Comparison of ENCODE assay signal across 17 cellular contexts in the genomic region with DNA sequence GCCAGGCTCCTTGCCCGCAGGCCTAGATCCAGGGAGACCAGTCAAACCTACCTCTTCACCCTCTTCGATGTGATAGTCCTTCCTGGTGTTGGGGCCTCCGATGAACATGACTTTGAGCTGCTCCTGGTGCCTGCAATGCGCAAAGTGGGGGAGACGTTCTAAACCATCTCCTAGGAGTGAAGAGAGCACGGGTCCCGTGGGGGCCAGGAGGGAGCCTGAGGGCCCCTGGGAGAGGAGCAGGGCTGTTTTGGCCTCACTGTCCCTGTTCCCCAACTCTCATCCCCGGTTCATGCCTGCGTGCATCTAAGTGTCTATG. TPM values are rescaled to one million over a fixed set of nuclear protein-coding genes. Genes with fewer than 3 reads are reported as not detected.
DNase-seq lines count a peak whose midpoint lies in the region; TF ChIP-seq lines count a peak whose summit lies in the region.
"Had no signal": no experiment of that assay in that cellular context is flagged by ENCODE, and none has a peak within 500 bp of the region (broad histone marks: within the 10 kb centered on the region; RNA-seq: fewer than 3 reads in every experiment).

No MANE protein-coding gene starts in this region.

- H3K27ac ChIP-seq in liver (ENCODE audit: low read depth in 1 of 2, low read length in 2 of 2) = peak overlapping the region; percentile 64 to 82
- H3K27ac ChIP-seq in neural progenitor cell = no peak overlapping the region
- H3K27ac ChIP-seq in CD4-positive, alpha-beta memory T cell (ENCODE audit: low read depth, low read length) = no peak overlapping the region
- H3K27ac ChIP-seq: BLaER1 had no signal

- no peaks in the 10 kb centered on the region for H4K20me1 ChIP-seq in neural progenitor cell (ENCODE audit: low read depth)
- H4K20me1 ChIP-seq: BLaER1 had no signal

- H3K9me3 ChIP-seq in liver (ENCODE audit: control insufficient read depth in 4 of 4, low read length in 3 of 4) (no peaks in the 10 kb centered on the region), neural progenitor cell (ENCODE audit: low read depth) (no peaks in the 10 kb centered on the region)
- H3K9me3 ChIP-seq in CD4-positive, alpha-beta memory T cell (ENCODE audit: control insufficient read depth in 1 of 2, low read length in 2 of 2) = no peaks in the 10 kb centered on the region

- H3K27me3 Mint-ChIP-seq in neural progenitor cell (ENCODE audit: insufficient read depth, low read depth) = peaks cover 19% of the 10 kb centered on the region
- peaks cover 33 to 40% of the 10 kb centered on the region in 2 donors for H3K27me3 Mint-ChIP-seq in CD4-positive, alpha-beta memory T cell

- H3K27me3 ChIP-seq in liver (ENCODE audit: control insufficient read depth in 4 of 4, insufficient read depth in 4 of 4, low read length in 3 of 4) = no peaks in the 10 kb centered on the region
- H3K27me3 ChIP-seq in neural progenitor cell = peaks cover 29% of the 10 kb centered on the region
- H3K27me3 ChIP-seq in CD4-positive, alpha-beta memory T cell (ENCODE audit: insufficient read depth, low read length) = peaks cover 22% of the 10 kb centered on the region

- H3K36me3 ChIP-seq in liver (ENCODE audit: control insufficient read depth in 4 of 4, insufficient read depth in 3 of 4, low read depth in 1 of 4, low read length in 3 of 4) = peaks cover 0 to 5% (median 0%) of the 10 kb centered on the region in 4 donors
- no peaks in the 10 kb centered on the region for H3K36me3 ChIP-seq in neural progenitor cell
- H3K36me3 ChIP-seq in CD4-positive, alpha-beta memory T cell (ENCODE audit: insufficient read depth, low read length) = no peaks in the 10 kb centered on the region
- H3K36me3 ChIP-seq: BLaER1 had no signal

- peaks cover 9% of the 10 kb centered on the region for H3K36me3 Mint-ChIP-seq in neural progenitor cell
- peaks cover 0 to 5% of the 10 kb centered on the region in 2 donors for H3K36me3 Mint-ChIP-seq in CD4-positive, alpha-beta memory T cell

- H3K4me3 ChIP-seq in liver (ENCODE audit: low read depth in 1 of 3, low read length in 3 of 3) (no peak overlapping the region), neural progenitor cell (no peak overlapping the region)
- no peak overlapping the region for H3K4me3 ChIP-seq in CD4-positive, alpha-beta memory T cell (ENCODE audit: low read length in 2 of 2)
- H3K4me3 ChIP-seq: BLaER1, GM23338 had no signal

- DNase-seq in activated CD8-positive, alpha-beta memory T cell treated with anti-CD3 and anti-CD28 coated beads for 24 hours = peak; percentile 53
- DNase-seq in activated CD8-positive, alpha-beta memory T cell treated with anti-CD3 and anti-CD28 coated beads, Interleukin-2, amount 50 U/mL, for 4 hours = no peak
- no peak for DNase-seq in neural progenitor cell (ENCODE audit: low spot score)
- DNase-seq in hepatic stellate cell (ENCODE audit: low spot score) = no peak
- DNase-seq in CD4-positive, alpha-beta memory T cell = no peak
- DNase-seq in dermis blood vessel endothelial cell = no peak
- DNase-seq: 8988T; AML-193; CD4-positive, CD25-positive, alpha-beta regulatory T cell; DMS153; DMS79 treated with DMSO at 0.1 percent for 48 hours; EL; H9 had no signal

- POLR2A ChIA-PET in CD4-positive, alpha-beta memory T cell (lab: Charles Lee; ENCODE audit: partially characterized antibody) = no interaction called here

- peaks cover 24% of the 10 kb centered on the region for H3F3A ChIP-seq in neural progenitor cell (ENCODE audit: low read depth)

- TF ChIP-seq CTCF in liver (IDR thresholded peaks at IDR 0.05; ENCODE audit: low read depth, low read length, missing input control) (no peak), neural progenitor cell (IDR thresholded peaks at IDR 0.05) (no peak)

- H3K9ac ChIP-seq in liver (ENCODE audit: low read depth in 1 of 2, low read length in 2 of 2) = no peak overlapping the region
- H3K9ac ChIP-seq in neural progenitor cell = no peak overlapping the region
- H3K9ac ChIP-seq: BLaER1 had no signal

- H3K4me1 Mint-ChIP-seq in neural progenitor cell = peaks cover 35% of the 10 kb centered on the region
- H3K4me1 Mint-ChIP-seq in CD4-positive, alpha-beta memory T cell = peaks cover 7 to 18% (median 14%) of the 10 kb centered on the region in 4 donors

- H3K4me1 ChIP-seq in liver (ENCODE audit: control insufficient read depth in 4 of 4, insufficient read depth in 4 of 4, low read length in 3 of 4) (peaks cover 24 to 79% (median 65%) of the 10 kb centered on the region in 4 donors), neural progenitor cell (peaks cover 16% of the 10 kb centered on the region)
- H3K4me1 ChIP-seq in CD4-positive, alpha-beta memory T cell (ENCODE audit: insufficient read depth, low read length) = peaks cover 8% of the 10 kb centered on the region

- TF ChIP-seq RAD21 in liver (IDR thresholded peaks at IDR 0.05) = no peak

- peaks cover 6% of the 10 kb centered on the region for H3K9me3 Mint-ChIP-seq in neural progenitor cell
- peaks cover 0 to 3% (median 0%) of the 10 kb centered on the region in 8 donors for H3K9me3 Mint-ChIP-seq in CD4-positive, alpha-beta memory T cell
- H3K9me3 Mint-ChIP-seq: GM23338, H9 had no signal

- CTCF ChIA-PET in CD4-positive, alpha-beta memory T cell (lab: Charles Lee; ENCODE audit: partially characterized antibody) = no interaction called here

- no peak overlapping the region for H3K4me2 ChIP-seq in neural progenitor cell
- H3K4me2 ChIP-seq: BLaER1, GM23338 had no signal

- H3K4me3 Mint-ChIP-seq in neural progenitor cell = peak overlapping the region; percentile 39
- no peak overlapping the region for H3K4me3 Mint-ChIP-seq in CD4-positive, alpha-beta memory T cell
- H3K4me3 Mint-ChIP-seq: CD4-positive, CD25-positive, alpha-beta regulatory T cell; GM23338; H9 had no signal

- no peak overlapping the region for H2AFZ ChIP-seq in neural progenitor cell (replicated peaks)
- H2AFZ ChIP-seq: GM23338 had no signal

- H3K27ac Mint-ChIP-seq in neural progenitor cell = peak overlapping the region; percentile 94
- no peak overlapping the region for H3K27ac Mint-ChIP-seq in CD4-positive, alpha-beta memory T cell
- H3K27ac Mint-ChIP-seq: CD4-positive, CD25-positive, alpha-beta regulatory T cell; GM23338 had no signal

- H3K79me2 ChIP-seq in neural progenitor cell (ENCODE audit: low read depth) = no peaks in the 10 kb centered on the region

- 41% methylated on average over 9 of the region's 9 CpGs for WGBS in liver

- intact Hi-C loops in CD4-positive, alpha-beta memory T cell (cut with micrococcal nuclease) = no loop called here

TF ChIP-seq in liver, 16 proteins besides CTCF, POLR2A, EP300 and RAD21:
- TF ChIP-seq JUND (IDR thresholded peaks at IDR 0.05) = no peak

RNA-seq across cellular contexts. Expression of gene HAAO, which starts 3.9 kb away (rescaled TPM):
- total RNA-seq in liver (100 to 1,000 TPM in 1 of 2 donors, 10 to 100 TPM in 1; 17.4 to 126 TPM), neural progenitor cell (ENCODE audit: low replicate concordance) (0.77 and 2.8 TPM in 2 replicates), dermis blood vessel endothelial cell (not detected in 2 replicates)
- 100 to 1,000 TPM; 134 to 140 TPM for polyA plus RNA-seq in liver
- under 1 TPM in 1 of 2 experiments, not detected in 1; 0.44 TPM for total RNA-seq in CD4-positive, alpha-beta memory T cell
- under 1 TPM in 1 of 2 donors, not detected in 1; 0.21 TPM for polyA plus RNA-seq in CD4-positive, alpha-beta memory T cell
- total RNA-seq: CD4-positive, CD25-positive, alpha-beta regulatory T cell; HT1080 had no signal

RNA-seq across cellular contexts. Expression of gene OXER1, which starts 24.5 kb away (rescaled TPM):
- 1 to 10 TPM; 2.2 to 5.9 TPM for total RNA-seq in liver
- polyA plus RNA-seq in liver = 1 to 10 TPM; 7.5 to 8.1 TPM
- 0.62 and 0.88 TPM in 2 replicates for total RNA-seq in neural progenitor cell (ENCODE audit: low replicate concordance)
- total RNA-seq in CD4-positive, alpha-beta memory T cell = not detected
- polyA plus RNA-seq in CD4-positive, alpha-beta memory T cell = not detected
- total RNA-seq in dermis blood vessel endothelial cell = not detected in 2 replicates
- total RNA-seq: CD4-positive, CD25-positive, alpha-beta regulatory T cell; HT1080 had no signal

Comparison
In these comparisons a context has a peak if more than half of its experiments do, and no peak if none do; other contexts are left out.
1. H3K27ac ChIP-seq: peak in liver (2 of 2); none in neural progenitor cell (single experiment) and CD4-positive, alpha-beta memory T cell (single experiment).